ENCODE assay signal across 9 cellular contexts in the genomic region with DNA sequence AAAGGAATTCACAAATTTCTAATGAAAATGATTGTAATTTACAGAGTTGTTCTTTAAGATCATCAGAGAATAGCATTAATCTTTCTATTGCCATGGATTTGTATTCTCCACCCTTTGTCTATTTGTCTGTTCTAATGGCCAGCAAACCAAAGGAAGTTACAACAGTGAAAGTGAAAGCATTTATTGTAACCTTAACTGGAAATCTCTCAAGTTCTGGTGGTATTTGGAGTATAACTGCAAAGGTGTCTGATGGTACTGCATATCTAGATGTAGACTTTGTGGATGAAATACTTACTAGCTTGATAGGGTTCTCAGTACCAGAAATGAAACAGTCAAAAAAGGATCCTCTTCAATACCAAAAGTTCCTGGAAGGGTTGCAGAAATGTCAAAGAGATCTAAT. TPM values are rescaled to one million over a fixed set of nuclear protein-coding genes. Genes with fewer than 3 reads are reported as not detected.
DNase-seq lines count a peak whose midpoint lies in the region; ATAC-seq and TF ChIP-seq lines count a peak whose summit lies in the region.
"Had no signal": no experiment of that assay in that cellular context is flagged by ENCODE, and none has a peak within 500 bp of the region (broad histone marks: within the 10 kb centered on the region; RNA-seq: fewer than 3 reads in every experiment).

No MANE protein-coding gene starts in this region.

- DNase-seq in CD4-positive, CD25-positive, alpha-beta regulatory T cell = peak in 2 of 3 donors; percentile 10 to 61
- DNase-seq in epithelial cell of proximal tubule (ENCODE audit: low read depth) (no peak), NCI-H2171 treated with DMSO at 0.1 percent for 48 hours (lab: John Stamatoyannopoulos, UW) (no peak), D341Med (ENCODE audit: low spot score) (no peak), gastrocnemius medialis (no peak)

- peak overlapping the region; percentile 9 for H3K4me3 ChIP-seq in CD4-positive, CD25-positive, alpha-beta regulatory T cell (ENCODE audit: low read depth, low read length)
- peak overlapping the region; percentile 15 for H3K4me3 ChIP-seq in epithelial cell of proximal tubule (ENCODE audit: low read depth, low read length)
- no peak overlapping the region for H3K4me3 ChIP-seq in gastrocnemius medialis

- peaks cover 18% of the 10 kb centered on the region for H3K36me3 Mint-ChIP-seq in CD4-positive, CD25-positive, alpha-beta regulatory T cell

- no peaks in the 10 kb centered on the region for H3K9me3 ChIP-seq in CD4-positive, CD25-positive, alpha-beta regulatory T cell (ENCODE audit: control insufficient read depth in 2 of 2, low read length in 2 of 2)
- H3K9me3 ChIP-seq in gastrocnemius medialis = no peaks in the 10 kb centered on the region

- TF ChIP-seq POLR2A in gastrocnemius medialis (IDR thresholded peaks at IDR 0.05) = no peak

- ATAC-seq in CD4-positive, CD25-positive, alpha-beta regulatory T cell (ENCODE audit: low read depth in 2 of 2) = peak in 1 of 2 donors; percentile 73
- ATAC-seq in GM19438 (IDR thresholded peaks at IDR 0.05; ENCODE audit: low read depth, unreplicated experiment) (peak; percentile 83), HG03159 (IDR thresholded peaks at IDR 0.05; ENCODE audit: unreplicated experiment) (peak; percentile 82), HG02588 (IDR thresholded peaks at IDR 0.05; ENCODE audit: unreplicated experiment) (no peak), gastrocnemius medialis (no peak)

- H3K27ac Mint-ChIP-seq in CD4-positive, CD25-positive, alpha-beta regulatory T cell = peak overlapping the region; percentile 21 to 60 (median 29)
- H3K27ac Mint-ChIP-seq: nephron had no signal

- H3K4me1 Mint-ChIP-seq in CD4-positive, CD25-positive, alpha-beta regulatory T cell = peaks cover 8 to 19% (median 17%) of the 10 kb centered on the region in 4 donors
- H3K4me1 Mint-ChIP-seq: nephron had no signal

- intact Hi-C loops in gastrocnemius medialis (cut with DNase I; ENCODE audit: low total_unique reads) = no loop called here

- H3K4me3 Mint-ChIP-seq in CD4-positive, CD25-positive, alpha-beta regulatory T cell = peak overlapping the region in 1 of 4 donors; percentile 55
- H3K4me3 Mint-ChIP-seq: nephron had no signal

- H3K36me3 ChIP-seq in CD4-positive, CD25-positive, alpha-beta regulatory T cell (ENCODE audit: control insufficient read depth, insufficient read depth, low read length) = no peaks in the 10 kb centered on the region
- no peaks in the 10 kb centered on the region for H3K36me3 ChIP-seq in gastrocnemius medialis

- in situ Hi-C loops in gastrocnemius medialis (cut with MboI; ENCODE audit: low sequenced_read_pairs in 4 of 4) = no loop called here

- H3K9me3 Mint-ChIP-seq in CD4-positive, CD25-positive, alpha-beta regulatory T cell = no peaks in the 10 kb centered on the region

- no peaks in the 10 kb centered on the region for H3K27me3 Mint-ChIP-seq in CD4-positive, CD25-positive, alpha-beta regulatory T cell

- no peaks in the 10 kb centered on the region for H3K27me3 ChIP-seq in CD4-positive, CD25-positive, alpha-beta regulatory T cell (ENCODE audit: control insufficient read depth, insufficient read depth, low read length)
- H3K27me3 ChIP-seq in gastrocnemius medialis = no peaks in the 10 kb centered on the region

- no peak for TF ChIP-seq CTCF in epithelial cell of proximal tubule (conservative IDR thresholded peaks at IDR 0.05; ENCODE audit: low read depth, low read length)
- no peak for TF ChIP-seq CTCF in gastrocnemius medialis (IDR thresholded peaks at IDR 0.05 in 4 of 5, conservative IDR thresholded peaks at IDR 0.05 in 1 of 5)

- peaks cover 8% of the 10 kb centered on the region for H3K4me1 ChIP-seq in CD4-positive, CD25-positive, alpha-beta regulatory T cell (ENCODE audit: control insufficient read depth, insufficient read depth, low read length, poor library complexity, severe bottlenecking)
- H3K4me1 ChIP-seq in gastrocnemius medialis = no peaks in the 10 kb centered on the region

- no peak overlapping the region for H3K27ac ChIP-seq in CD4-positive, CD25-positive, alpha-beta regulatory T cell (ENCODE audit: insufficient read depth, low read length, poor library complexity, severe bottlenecking)
- H3K27ac ChIP-seq in gastrocnemius medialis = no peak overlapping the region

RNA-seq across cellular contexts. Expression of gene RMI1, which starts 21.7 kb away (rescaled TPM):
- 2.8 TPM for total RNA-seq in CD4-positive, CD25-positive, alpha-beta regulatory T cell
- 1 to 10 TPM; 5.5 to 9.8 (median 7.7) TPM for polyA plus RNA-seq in CD4-positive, CD25-positive, alpha-beta regulatory T cell
- 3.4 and 5.6 TPM in 2 replicates for total RNA-seq in epithelial cell of proximal tubule
- 1 to 10 TPM; 2.8 to 3.9 (median 3.6) TPM for total RNA-seq in gastrocnemius medialis

RNA-seq across cellular contexts. Expression of gene HNRNPK, which starts 22.3 kb away (rescaled TPM):
- total RNA-seq in CD4-positive, CD25-positive, alpha-beta regulatory T cell = 617 TPM
- 1,000 to 10,000 TPM in 1 of 4 donors, 100 to 1,000 TPM in 3; 941 to 1,033 (median 952) TPM for polyA plus RNA-seq in CD4-positive, CD25-positive, alpha-beta regulatory T cell
- total RNA-seq in epithelial cell of proximal tubule (569 and 784 TPM in 2 replicates), gastrocnemius medialis (100 to 1,000 TPM; 313 to 390 (median 349) TPM)

Comparison
In these comparisons a context has a peak if more than half of its experiments do, and no peak if none do; other contexts are left out.
1. ATAC-seq: peak in GM19438 (single experiment) and HG03159 (single experiment); none in HG02588 (single experiment) and gastrocnemius medialis (0 of 2).
2. DNase-seq: peak in CD4-positive, CD25-positive, alpha-beta regulatory T cell (2 of 3); none in epithelial cell of proximal tubule (single experiment), NCI-H2171 treated with DMSO at 0.1 percent for 48 hours (single experiment), D341Med (single experiment) and gastrocnemius medialis (0 of 2).
3. H3K4me3 ChIP-seq: peak in CD4-positive, CD25-positive, alpha-beta regulatory T cell (single experiment) and epithelial cell of proximal tubule (single experiment); none in gastrocnemius medialis (0 of 4).